Comparison of ENCODE assay signal across 32 cellular contexts in the genomic region with DNA sequence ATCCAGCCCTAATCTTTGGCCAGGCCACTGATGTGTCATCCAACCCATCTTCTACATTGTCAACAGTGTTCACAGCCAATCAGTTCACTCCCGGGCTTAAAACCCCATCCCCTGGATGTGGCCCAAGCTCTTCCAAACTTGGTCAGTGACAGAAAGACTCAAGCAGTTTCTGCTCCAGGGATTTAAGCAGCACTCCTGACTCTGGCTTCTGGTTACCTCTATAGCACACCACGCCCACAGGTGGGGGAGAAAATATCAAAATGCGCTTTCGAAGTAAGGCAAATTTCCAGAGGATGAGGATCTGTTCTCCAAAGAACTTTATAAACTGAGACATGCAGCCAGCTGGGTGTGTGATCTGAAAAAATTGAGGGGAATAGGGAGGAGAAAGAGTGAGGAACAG. TPM values are rescaled to one million over a fixed set of nuclear protein-coding genes. Genes with fewer than 3 reads are reported as not detected.
DNase-seq lines count a peak whose midpoint lies in the region; ATAC-seq and TF ChIP-seq lines count a peak whose summit lies in the region.
"Had no signal": no experiment of that assay in that cellular context is flagged by ENCODE, and none has a peak within 500 bp of the region (broad histone marks: within the 10 kb centered on the region; RNA-seq: fewer than 3 reads in every experiment).

No MANE protein-coding gene starts in this region.

- no peaks in the 10 kb centered on the region for H3K4me1 ChIP-seq in CD4-positive, CD25-positive, alpha-beta regulatory T cell (ENCODE audit: control insufficient read depth, insufficient read depth, low read length, poor library complexity, severe bottlenecking)
- no peaks in the 10 kb centered on the region for H3K4me1 ChIP-seq in CD8-positive, alpha-beta T cell (ENCODE audit: insufficient read depth, low read length)

- H3K36me3 ChIP-seq in CD4-positive, CD25-positive, alpha-beta regulatory T cell (ENCODE audit: control insufficient read depth, insufficient read depth, low read length), result peaks cover 44% of the 10 kb centered on the region
- peaks cover 29% of the 10 kb centered on the region for H3K36me3 ChIP-seq in CD8-positive, alpha-beta T cell (ENCODE audit: insufficient read depth, low read length)

- intact Hi-C loops in CD8-positive, alpha-beta T cell (cut with DNase I, micrococcal nuclease), result no loop called here
- intact Hi-C loops in natural killer cell (cut with micrococcal nuclease), result no loop called here

- H3K36me3 Mint-ChIP-seq in CD4-positive, CD25-positive, alpha-beta regulatory T cell, result peaks cover 33% of the 10 kb centered on the region
- peaks cover 79% of the 10 kb centered on the region for H3K36me3 Mint-ChIP-seq in CD8-positive, alpha-beta T cell
- peaks cover 20% of the 10 kb centered on the region for H3K36me3 Mint-ChIP-seq in activated naive CD8-positive, alpha-beta T cell treated with anti-CD3 and anti-CD28 coated beads, Interleukin-2, amount 50 U/mL, for 24 hours (ENCODE audit: low read depth)
- H3K36me3 Mint-ChIP-seq in natural killer cell, result no peaks in the 10 kb centered on the region

- H3K9me3 Mint-ChIP-seq in CD4-positive, CD25-positive, alpha-beta regulatory T cell, result no peaks in the 10 kb centered on the region
- no peaks in the 10 kb centered on the region for H3K9me3 Mint-ChIP-seq in CD8-positive, alpha-beta T cell
- no peaks in the 10 kb centered on the region for H3K9me3 Mint-ChIP-seq in activated naive CD8-positive, alpha-beta T cell treated with anti-CD3 and anti-CD28 coated beads, Interleukin-2, amount 50 U/mL, for 24 hours
- no peaks in the 10 kb centered on the region for H3K9me3 Mint-ChIP-seq in natural killer cell
- H3K9me3 Mint-ChIP-seq: activated naive CD4-positive, alpha-beta T cell treated with anti-CD3 and anti-CD28 coated beads, Interleukin-2, amount 10 ng/mL, durations not matched to agents 7 days and 5 days; stimulated activated naive B cell treated with anti-CD40 and anti-IgM and Interleukin-4, amounts not matched to agents 10 μg/mL and 1 μg/mL and 100 μg/mL, for 72 hours; T-cell had no signal

- no peaks in the 10 kb centered on the region for H3K27me3 Mint-ChIP-seq in CD4-positive, CD25-positive, alpha-beta regulatory T cell
- H3K27me3 Mint-ChIP-seq in CD8-positive, alpha-beta T cell (ENCODE audit: low read depth), result no peaks in the 10 kb centered on the region
- no peaks in the 10 kb centered on the region for H3K27me3 Mint-ChIP-seq in activated naive CD8-positive, alpha-beta T cell treated with anti-CD3 and anti-CD28 coated beads, Interleukin-2, amount 50 U/mL, for 24 hours
- no peaks in the 10 kb centered on the region for H3K27me3 Mint-ChIP-seq in natural killer cell (ENCODE audit: low read depth in 2 of 2)
- H3K27me3 Mint-ChIP-seq: activated naive CD4-positive, alpha-beta T cell treated with anti-CD3 and anti-CD28 coated beads, Interleukin-2, amount 10 ng/mL, durations not matched to agents 7 days and 5 days; stimulated activated naive B cell treated with anti-CD40 and anti-IgM and Interleukin-4, amounts not matched to agents 10 μg/mL and 1 μg/mL and 100 μg/mL, for 72 hours; T-cell had no signal

- H3K9me3 ChIP-seq in CD4-positive, CD25-positive, alpha-beta regulatory T cell (ENCODE audit: control insufficient read depth in 2 of 2, low read length in 2 of 2), result no peaks in the 10 kb centered on the region
- H3K9me3 ChIP-seq in CD8-positive, alpha-beta T cell (ENCODE audit: low read length), result no peaks in the 10 kb centered on the region
- H3K9me3 ChIP-seq: BLaER1 treated with 17β-estradiol and CSF1 and Interleukin-3, amounts not matched to agents 10 nM and 100 nM; left ventricle myocardium inferior had no signal

- H3K27ac Mint-ChIP-seq in CD4-positive, CD25-positive, alpha-beta regulatory T cell, result peak overlapping the region in 2 of 3 donors; percentile 2 to 82
- H3K27ac Mint-ChIP-seq in CD8-positive, alpha-beta T cell, result peak overlapping the region; percentile 20
- peak overlapping the region; percentile 21 for H3K27ac Mint-ChIP-seq in activated naive CD8-positive, alpha-beta T cell treated with anti-CD3 and anti-CD28 coated beads, Interleukin-2, amount 50 U/mL, for 24 hours
- peak overlapping the region; percentile 39 to 61 for H3K27ac Mint-ChIP-seq in natural killer cell
- H3K27ac Mint-ChIP-seq: activated naive CD4-positive, alpha-beta T cell treated with anti-CD3 and anti-CD28 coated beads, Interleukin-2, amount 10 ng/mL, durations not matched to agents 7 days and 5 days; T-cell had no signal

- POLR2A ChIA-PET in CD8-positive, alpha-beta T cell (lab: Charles Lee), result no interaction called here

- no peak overlapping the region for H3K4me3 Mint-ChIP-seq in CD4-positive, CD25-positive, alpha-beta regulatory T cell
- H3K4me3 Mint-ChIP-seq in CD8-positive, alpha-beta T cell, result no peak overlapping the region
- H3K4me3 Mint-ChIP-seq in activated naive CD8-positive, alpha-beta T cell treated with anti-CD3 and anti-CD28 coated beads, Interleukin-2, amount 50 U/mL, for 24 hours, result no peak overlapping the region
- H3K4me3 Mint-ChIP-seq in natural killer cell, result no peak overlapping the region
- H3K4me3 Mint-ChIP-seq: activated naive CD4-positive, alpha-beta T cell treated with anti-CD3 and anti-CD28 coated beads, Interleukin-2, amount 10 ng/mL, durations not matched to agents 7 days and 5 days; stimulated activated naive B cell treated with anti-CD40 and anti-IgM and Interleukin-4, amounts not matched to agents 10 μg/mL and 1 μg/mL and 100 μg/mL, for 72 hours; T-cell had no signal

- CTCF ChIA-PET in CD8-positive, alpha-beta T cell (lab: Charles Lee), result interaction anchor here (1.0 to 3.1 kb wide), 3 partner anchors 9 to 44 kb away, joined by 3 to 14 read pairs (median 3); no protein-coding TSS in a partner anchor

- TF ChIP-seq CTCF in CD8-positive, alpha-beta T cell (IDR thresholded peaks at IDR 0.05), result no peak
- TF ChIP-seq CTCF in natural killer cell (IDR thresholded peaks at IDR 0.05), result no peak

- ATAC-seq in CD4-positive, CD25-positive, alpha-beta regulatory T cell (ENCODE audit: low read depth in 2 of 2), result no peak
- ATAC-seq in CD8-positive, alpha-beta T cell, result no peak
- no peak for ATAC-seq in activated naive CD8-positive, alpha-beta T cell treated with anti-CD3 and anti-CD28 coated beads, Interleukin-2, amount 50 U/mL, for 24 hours
- ATAC-seq in natural killer cell (no peak), GM19023 (IDR thresholded peaks at IDR 0.05; ENCODE audit: unreplicated experiment) (no peak), HG03442 (IDR thresholded peaks at IDR 0.05; ENCODE audit: unreplicated experiment) (no peak), GM19035 (IDR thresholded peaks at IDR 0.05; ENCODE audit: unreplicated experiment) (no peak)
- ATAC-seq: HCT116; HepG2; stimulated activated naive B cell treated with anti-CD40 and anti-IgM and Interleukin-4, amounts not matched to agents 10 μg/mL and 1 μg/mL and 100 μg/mL, for 72 hours; T-cell had no signal

- no peak overlapping the region for H3K4me3 ChIP-seq in CD4-positive, CD25-positive, alpha-beta regulatory T cell (ENCODE audit: low read depth, low read length)
- H3K4me3 ChIP-seq in CD8-positive, alpha-beta T cell (ENCODE audit: low read depth, low read length), result no peak overlapping the region
- H3K4me3 ChIP-seq: BLaER1 treated with 17β-estradiol and CSF1 and Interleukin-3, amounts not matched to agents 10 nM and 100 nM; coronary artery; left ventricle myocardium inferior had no signal

- no peak overlapping the region for H3K27ac ChIP-seq in CD4-positive, CD25-positive, alpha-beta regulatory T cell (ENCODE audit: insufficient read depth, low read length, poor library complexity, severe bottlenecking)
- H3K27ac ChIP-seq in CD8-positive, alpha-beta T cell (ENCODE audit: low read depth, low read length), result no peak overlapping the region
- H3K27ac ChIP-seq: BLaER1 treated with 17β-estradiol and CSF1 and Interleukin-3, amounts not matched to agents 10 nM and 100 nM; coronary artery; left ventricle myocardium inferior had no signal

- DNase-seq in CD4-positive, CD25-positive, alpha-beta regulatory T cell, result no peak
- no peak for DNase-seq in CD8-positive, alpha-beta T cell
- no peak for DNase-seq in activated naive CD8-positive, alpha-beta T cell treated with anti-CD3 and anti-CD28 coated beads, Interleukin-2, amount 50 U/mL, for 24 hours
- DNase-seq in natural killer cell (no peak), NCI-H1417 (lab: John Stamatoyannopoulos, UW) (no peak)
- DNase-seq: activated naive CD4-positive, alpha-beta T cell treated with anti-CD3 and anti-CD28 coated beads, Interleukin-2, amount 10 ng/mL, durations not matched to agents 7 days and 5 days; aorta; DMS79 treated with DMSO at 0.1 percent for 48 hours; GF-D8; islet precursor cell; Karpas-422; left ventricle myocardium inferior; NCI-H1436 treated with DMSO at 0.1 percent for 48 hours; NCI-H226; NCI-H526 treated with DMSO at 0.1 percent for 48 hours; NK-92 treated with Interleukin-12 subunit alpha and Interleukin-12 subunit beta, amount 100 ng/mL, for 24 hours; occipital lobe; stimulated activated CD4-positive, alpha-beta T cell treated with anti-CD3 and anti-CD28 coated beads, Interleukin-15, amount 100 ng/mL, for 24 hours; stimulated activated naive B cell treated with anti-CD40 and anti-IgM and Interleukin-4, amounts not matched to agents 10 μg/mL and 1 μg/mL and 100 μg/mL, for 72 hours; T-cell had no signal

- peaks cover 0 to 24% (median 2%) of the 10 kb centered on the region in 4 donors for H3K4me1 Mint-ChIP-seq in CD4-positive, CD25-positive, alpha-beta regulatory T cell
- peaks cover 2% of the 10 kb centered on the region for H3K4me1 Mint-ChIP-seq in CD8-positive, alpha-beta T cell (ENCODE audit: low read depth)
- H3K4me1 Mint-ChIP-seq in activated naive CD8-positive, alpha-beta T cell treated with anti-CD3 and anti-CD28 coated beads, Interleukin-2, amount 50 U/mL, for 24 hours, result peaks cover 4% of the 10 kb centered on the region
- H3K4me1 Mint-ChIP-seq in natural killer cell, result peaks cover 7 to 9% of the 10 kb centered on the region in 2 donors

- H3K27me3 ChIP-seq in CD4-positive, CD25-positive, alpha-beta regulatory T cell (ENCODE audit: control insufficient read depth, insufficient read depth, low read length), result no peaks in the 10 kb centered on the region
- no peaks in the 10 kb centered on the region for H3K27me3 ChIP-seq in CD8-positive, alpha-beta T cell (ENCODE audit: insufficient read depth, low read length)
- H3K27me3 ChIP-seq: BLaER1 treated with 17β-estradiol and CSF1 and Interleukin-3, amounts not matched to agents 10 nM and 100 nM had no signal

RNA-seq across cellular contexts. Expression of a gene that starts 35.9 kb away (rescaled TPM):
- 47.7 TPM for total RNA-seq in CD4-positive, CD25-positive, alpha-beta regulatory T cell
- polyA plus RNA-seq in CD4-positive, CD25-positive, alpha-beta regulatory T cell, result 10 to 100 TPM; 10.8 to 14.5 (median 11.1) TPM
- total RNA-seq in CD8-positive, alpha-beta T cell, result 10 to 100 TPM; 41.9 to 42.4 TPM
- total RNA-seq in natural killer cell, result 10 to 100 TPM; 28.9 to 57.0 (median 47.6) TPM

RNA-seq across cellular contexts. Expression of a gene that starts 42.1 kb away (rescaled TPM):
- not detected for total RNA-seq in CD4-positive, CD25-positive, alpha-beta regulatory T cell
- not detected for polyA plus RNA-seq in CD4-positive, CD25-positive, alpha-beta regulatory T cell
- under 1 TPM; 0.22 to 0.27 TPM for total RNA-seq in CD8-positive, alpha-beta T cell
- under 1 TPM; 0.16 to 0.68 (median 0.23) TPM for total RNA-seq in natural killer cell
- total RNA-seq: activated CD8-positive, alpha-beta memory T cell treated with anti-CD3 and anti-CD28 coated beads for 36 hours; HepG2; left ventricle myocardium inferior; mesenteric fat pad; T-cell; ureter had no signal
- polyA plus RNA-seq: AG04450, aorta, esophagus, HepG2 had no signal
